ENCODE assay signal across 8 cellular contexts in genomic region chr12:131710464-131711457, GRCh38. TPM values are rescaled to one million over a fixed set of nuclear protein-coding genes. Genes with fewer than 3 reads are reported as not detected.
DNase-seq lines count a peak whose midpoint lies in the region; ATAC-seq and TF ChIP-seq lines count a peak whose summit lies in the region.

Gene SFSWAP, plus strand, starts transcription at chr12:131711090. Its CDS starts 140 bp downstream, at chr12:131711230.

- WGBS in smooth muscle cell (ENCODE audit: low lambda C conversion rate): 2% methylated on average over 82 of the region's 90 CpGs

- ATAC-seq in HG02970 (IDR thresholded peaks at IDR 0.05; ENCODE audit: low FRiP score, unreplicated experiment): peak; percentile 87

- H3K4me2 ChIP-seq in smooth muscle cell: peak within 1 kb of the TSS; percentile 98

- in situ Hi-C loops in T47D (cut with HindIII; ENCODE audit: low pct_unique_long_range_greater_than_20kb, low sequenced_read_pairs): no loop called here

- DNase-seq in SIG-M5 treated with dmso at 0.1 percent for 504 hours (lab: John Stamatoyannopoulos, UW; ENCODE audit: unreplicated experiment): peak; percentile 66
- DNase-seq in SIG-M5 (lab: John Stamatoyannopoulos, UW): no peak
- peak; percentile 22 for DNase-seq in NCI-H2107 treated with DMSO at 0.1 percent for 48 hours (lab: John Stamatoyannopoulos, UW; ENCODE audit: unreplicated experiment)
- peak; percentile 80 to 85 for DNase-seq in T47D (ENCODE audit: low read depth in 1 of 2, low spot score in 1 of 2)
- peak; percentile 78 for DNase-seq in iPS-NIHi7 (ENCODE audit: extremely low spot score)
- peak; percentile 75 for DNase-seq in smooth muscle cell (lab: John Stamatoyannopoulos, UW; ENCODE audit: unreplicated experiment)

- peaks cover 34% of the 10 kb centered on the region for H3K79me2 ChIP-seq in smooth muscle cell (ENCODE audit: low read depth)

- H3K27me3 ChIP-seq in smooth muscle cell (ENCODE audit: low read depth): no peaks in the 10 kb centered on the region

- no peaks in the 10 kb centered on the region for H3F3A ChIP-seq in smooth muscle cell (ENCODE audit: low read depth)

- peak within 1 kb of the TSS; percentile 100 for H3K9ac ChIP-seq in smooth muscle cell (ENCODE audit: low read depth)

- peaks cover 17% of the 10 kb centered on the region for H3K36me3 ChIP-seq in smooth muscle cell (ENCODE audit: low read depth)

- TF ChIP-seq CTCF in VCaP (conservative IDR thresholded peaks at IDR 0.05) (no peak), smooth muscle cell (IDR thresholded peaks at IDR 0.05; ENCODE audit: borderline replicate concordance, insufficient read depth, poor library complexity, severe bottlenecking) (no peak)

- H3K27ac ChIP-seq in VCaP: peak within 1 kb of the TSS; percentile 99
- peak within 1 kb of the TSS; percentile 97 for H3K27ac ChIP-seq in smooth muscle cell (ENCODE audit: low read depth)

- peak within 1 kb of the TSS; percentile 98 for H3K4me3 ChIP-seq in smooth muscle cell

- H3K4me1 ChIP-seq in smooth muscle cell (ENCODE audit: low read depth): peaks cover 17% of the 10 kb centered on the region

- H2AFZ ChIP-seq in smooth muscle cell (ENCODE audit: low read depth): peak within 1 kb of the TSS; percentile 100

- H3K9me3 ChIP-seq in smooth muscle cell (replicated peaks; ENCODE audit: low read depth): no peaks in the 10 kb centered on the region

- H4K20me1 ChIP-seq in smooth muscle cell (ENCODE audit: low read depth): peaks cover 21% of the 10 kb centered on the region

RNA-seq across cellular contexts. Expression of gene SFSWAP, which starts in this region (rescaled TPM):
- total RNA-seq in smooth muscle cell: 19.4 and 32.3 TPM in 2 replicates
- 24.1 and 33.5 TPM in 2 replicates for polyA plus RNA-seq in smooth muscle cell
